1 cellular context compared by ENCODE assay signal in genomic region chr15:97235285-97235985, GRCh38.
TF ChIP-seq lines count a peak whose summit lies in the region.

No MANE protein-coding gene starts in this region.

TF ChIP-seq in HCT116, 20 proteins besides CTCF, POLR2A, EP300 and RAD21 (continued from another document):
- TF ChIP-seq ATF3 (IDR thresholded peaks at IDR 0.05) = no peak
